In genomic region chr4:93983133-93983532, GRCh38 we compare ENCODE assay signal across 18 cellular contexts.
A peak's percentile ranks its signal among the peaks of the same experiment; 100 is the strongest.
DNase-seq lines count a peak whose midpoint lies in the region; ATAC-seq, FAIRE-seq and TF ChIP-seq lines count a peak whose summit lies in the region.
"Had no signal": no experiment of that assay in that cellular context is flagged by ENCODE, and none has a peak within 500 bp of the region (broad histone marks: within the 10 kb centered on the region; RNA-seq: fewer than 3 reads in every experiment).

No MANE protein-coding gene starts in this region.

- H3F3A ChIP-seq in DOHH2 (ENCODE audit: control insufficient read depth, insufficient read depth) = no peaks in the 10 kb centered on the region

- H3K9me3 Mint-ChIP-seq in stimulated activated effector memory CD8-positive, alpha-beta T cell treated with anti-CD3 and anti-CD28 coated beads, Interleukin-12 subunit alpha, Interleukin-12 subunit beta, amount 100 ng/mL, for 72 hours = peaks cover 21% of the 10 kb centered on the region
- H3K9me3 Mint-ChIP-seq in CD8-positive, alpha-beta T cell = peaks cover 9% of the 10 kb centered on the region

- no peaks in the 10 kb centered on the region for H3K9me2 ChIP-seq in DOHH2 (replicated peaks; ENCODE audit: control insufficient read depth, low read length)

- no peaks in the 10 kb centered on the region for H3K27me3 ChIP-seq in DOHH2 (ENCODE audit: control insufficient read depth, low read length)
- no peaks in the 10 kb centered on the region for H3K27me3 ChIP-seq in WERI-Rb-1 (ENCODE audit: insufficient read depth, low read depth, severe bottlenecking)
- no peaks in the 10 kb centered on the region for H3K27me3 ChIP-seq in CD8-positive, alpha-beta T cell (ENCODE audit: insufficient read depth, low read length)
- H3K27me3 ChIP-seq: uterus had no signal

- no peaks in the 10 kb centered on the region for H3K27me3 Mint-ChIP-seq in CD8-positive, alpha-beta T cell (ENCODE audit: low read depth)
- H3K27me3 Mint-ChIP-seq: activated naive CD4-positive, alpha-beta T cell treated with anti-CD3 and anti-CD28 coated beads, Interleukin-2, amount 10 ng/mL, durations not matched to agents 7 days and 5 days; naive B cell had no signal

- H3K27ac ChIP-seq in DOHH2 (ENCODE audit: low read depth, low read length) = no peak overlapping the region
- H3K27ac ChIP-seq in WERI-Rb-1 = no peak overlapping the region
- H3K27ac ChIP-seq in CD8-positive, alpha-beta T cell (ENCODE audit: low read depth, low read length) = no peak overlapping the region
- H3K27ac ChIP-seq: A549, coronary artery, uterus had no signal

- ATAC-seq in HG02588 (IDR thresholded peaks at IDR 0.05; ENCODE audit: unreplicated experiment) = peak; percentile 99
- ATAC-seq in HG03196 (IDR thresholded peaks at IDR 0.05; ENCODE audit: unreplicated experiment) = peak; percentile 92
- ATAC-seq in stimulated activated effector memory CD8-positive, alpha-beta T cell treated with anti-CD3 and anti-CD28 coated beads, Interleukin-12 subunit alpha, Interleukin-12 subunit beta, amount 100 ng/mL, for 72 hours = no peak
- no peak for ATAC-seq in CD8-positive, alpha-beta T cell
- ATAC-seq: A549 had no signal

- peaks cover 12% of the 10 kb centered on the region for H3K4me1 ChIP-seq in DOHH2 (ENCODE audit: control insufficient read depth, low read length)
- H3K4me1 ChIP-seq in CD8-positive, alpha-beta T cell (ENCODE audit: insufficient read depth, low read length) = no peaks in the 10 kb centered on the region
- H3K4me1 ChIP-seq: A549, uterus had no signal

- H3K36me3 ChIP-seq in DOHH2 (ENCODE audit: control insufficient read depth, low read length) (no peaks in the 10 kb centered on the region), WERI-Rb-1 (no peaks in the 10 kb centered on the region)
- H3K36me3 ChIP-seq in CD8-positive, alpha-beta T cell (ENCODE audit: insufficient read depth, low read length) = no peaks in the 10 kb centered on the region
- H3K36me3 ChIP-seq: uterus had no signal

- H3K79me2 ChIP-seq in DOHH2 (ENCODE audit: control insufficient read depth, low read length) = no peaks in the 10 kb centered on the region

- H4K20me1 ChIP-seq in DOHH2 (ENCODE audit: control insufficient read depth, insufficient read depth, low read depth, low read length) = no peaks in the 10 kb centered on the region

- TF ChIP-seq CTCF in DOHH2 (IDR thresholded peaks at IDR 0.05; ENCODE audit: low read depth, low read length, poor library complexity, severe bottlenecking) (no peak), WERI-Rb-1 (IDR thresholded peaks at IDR 0.05; ENCODE audit: low read depth, low read length) (no peak)
- no peak for TF ChIP-seq CTCF in CD8-positive, alpha-beta T cell (IDR thresholded peaks at IDR 0.05)

- 0 out of 2 replicates have a peak overlapping the region, but pooled peaks have one; percentile 5 for H3K4me2 ChIP-seq in DOHH2 (ENCODE audit: low read length)
- H3K4me2 ChIP-seq: A549 had no signal

- no peak overlapping the region for H3K4me3 Mint-ChIP-seq in stimulated activated effector memory CD8-positive, alpha-beta T cell treated with anti-CD3 and anti-CD28 coated beads, Interleukin-12 subunit alpha, Interleukin-12 subunit beta, amount 100 ng/mL, for 72 hours
- no peak overlapping the region for H3K4me3 Mint-ChIP-seq in CD8-positive, alpha-beta T cell
- H3K4me3 Mint-ChIP-seq: activated naive CD4-positive, alpha-beta T cell treated with anti-CD3 and anti-CD28 coated beads, Interleukin-2, amount 10 ng/mL, durations not matched to agents 7 days and 5 days; naive B cell had no signal

- no peaks in the 10 kb centered on the region for H3K4me1 Mint-ChIP-seq in stimulated activated effector memory CD8-positive, alpha-beta T cell treated with anti-CD3 and anti-CD28 coated beads, Interleukin-12 subunit alpha, Interleukin-12 subunit beta, amount 100 ng/mL, for 72 hours
- H3K4me1 Mint-ChIP-seq in CD8-positive, alpha-beta T cell (ENCODE audit: low read depth) = no peaks in the 10 kb centered on the region
- H3K4me1 Mint-ChIP-seq: activated naive CD4-positive, alpha-beta T cell treated with anti-CD3 and anti-CD28 coated beads, Interleukin-2, amount 10 ng/mL, durations not matched to agents 7 days and 5 days; naive B cell had no signal

- POLR2A ChIA-PET in CD8-positive, alpha-beta T cell (lab: Charles Lee) = no interaction called here

- FAIRE-seq in GM19239 (lab: Jason Lieb, UNC) = peak; percentile 88
- FAIRE-seq: A549, H54 had no signal

- H3K36me3 Mint-ChIP-seq in stimulated activated effector memory CD8-positive, alpha-beta T cell treated with anti-CD3 and anti-CD28 coated beads, Interleukin-12 subunit alpha, Interleukin-12 subunit beta, amount 100 ng/mL, for 72 hours = no peaks in the 10 kb centered on the region
- no peaks in the 10 kb centered on the region for H3K36me3 Mint-ChIP-seq in CD8-positive, alpha-beta T cell
- H3K36me3 Mint-ChIP-seq: activated naive CD4-positive, alpha-beta T cell treated with anti-CD3 and anti-CD28 coated beads, Interleukin-2, amount 10 ng/mL, durations not matched to agents 7 days and 5 days; naive B cell had no signal

- DNase-seq in GM19239 (ENCODE audit: insufficient read length, low spot score) (peak; percentile 1), WERI-Rb-1 (no peak), HPDE6-E6E7 (ENCODE audit: extremely low spot score) (no peak)
- no peak for DNase-seq in stimulated activated effector memory CD8-positive, alpha-beta T cell treated with anti-CD3 and anti-CD28 coated beads, Interleukin-12 subunit alpha, Interleukin-12 subunit beta, amount 100 ng/mL, for 72 hours (ENCODE audit: low spot score in 2 of 2)
- DNase-seq in CD8-positive, alpha-beta T cell = no peak
- DNase-seq: activated CD4-positive, alpha-beta T cell treated with anti-CD3 and anti-CD28 coated beads, Interleukin-2, amount 50 U/mL, for 48 hours; activated naive CD4-positive, alpha-beta T cell treated with anti-CD3 and anti-CD28 coated beads, Interleukin-2, amount 10 ng/mL, durations not matched to agents 7 days and 5 days; DND-41; islet precursor cell; naive B cell; NCI-H774; uterus had no signal

- no peak overlapping the region for H3K27ac Mint-ChIP-seq in stimulated activated effector memory CD8-positive, alpha-beta T cell treated with anti-CD3 and anti-CD28 coated beads, Interleukin-12 subunit alpha, Interleukin-12 subunit beta, amount 100 ng/mL, for 72 hours
- H3K27ac Mint-ChIP-seq in CD8-positive, alpha-beta T cell = no peak overlapping the region
- H3K27ac Mint-ChIP-seq: activated naive CD4-positive, alpha-beta T cell treated with anti-CD3 and anti-CD28 coated beads, Interleukin-2, amount 10 ng/mL, durations not matched to agents 7 days and 5 days; naive B cell had no signal

- intact Hi-C loops in CD8-positive, alpha-beta T cell (cut with DNase I, micrococcal nuclease) = no loop called here

- CTCF ChIA-PET in CD8-positive, alpha-beta T cell (lab: Charles Lee) = no interaction called here

- H3K4me3 ChIP-seq in DOHH2 (ENCODE audit: low read length) = no peak overlapping the region
- no peak overlapping the region for H3K4me3 ChIP-seq in WERI-Rb-1 (ENCODE audit: low read depth, low read length)
- H3K4me3 ChIP-seq in CD8-positive, alpha-beta T cell (ENCODE audit: low read depth, low read length) = no peak overlapping the region
- H3K4me3 ChIP-seq: A549, coronary artery, uterus had no signal

- H3K9me3 ChIP-seq in DOHH2 (ENCODE audit: control insufficient read depth, insufficient read depth, low read length) (no peaks in the 10 kb centered on the region), WERI-Rb-1 (ENCODE audit: severe bottlenecking) (no peaks in the 10 kb centered on the region)
- H3K9me3 ChIP-seq in CD8-positive, alpha-beta T cell (ENCODE audit: low read length) = no peaks in the 10 kb centered on the region
- H3K9me3 ChIP-seq: A549, uterus had no signal

Comparison
In these comparisons a context has a peak if more than half of its experiments do, and no peak if none do; other contexts are left out.
1. ATAC-seq: peak in HG02588 (single experiment) and HG03196 (single experiment); none in stimulated activated effector memory CD8-positive, alpha-beta T cell treated with anti-CD3 and anti-CD28 coated beads, Interleukin-12 subunit alpha, Interleukin-12 subunit beta, amount 100 ng/mL, for 72 hours (single experiment) and CD8-positive, alpha-beta T cell (single experiment).